ENCODE assay signal across 8 cellular contexts in genomic region chr16:30658731-30659506, GRCh38. TPM values are rescaled to one million over a fixed set of nuclear protein-coding genes. Genes with fewer than 3 reads are reported as not detected.
DNase-seq lines count a peak whose midpoint lies in the region; ATAC-seq and TF ChIP-seq lines count a peak whose summit lies in the region.

No MANE protein-coding gene starts in this region.

- H3K4me1 ChIP-seq in ACC112 (ENCODE audit: control insufficient read depth, insufficient read depth, low read length, unreplicated experiment): peaks cover 20% of the 10 kb centered on the region

- peak; percentile 30 for ATAC-seq in HG02642 (IDR thresholded peaks at IDR 0.05; ENCODE audit: poor library complexity, unreplicated experiment)
- ATAC-seq in left lobe of liver: peak; percentile 44

- TF ChIP-seq CTCF in GM10266 (IDR thresholded peaks at IDR 0.05; ENCODE audit: control insufficient read depth, insufficient read depth, low read depth, missing control alignments): peak; percentile 40

- H2AFZ ChIP-seq in ACC112 (ENCODE audit: low read length, unreplicated experiment): peak overlapping the region; percentile 59

- peak overlapping the region; percentile 97 for H3K4me3 ChIP-seq in ACC112 (ENCODE audit: low read depth, low read length)

- peaks cover 43% of the 10 kb centered on the region for H3K79me2 ChIP-seq in ACC112 (ENCODE audit: control insufficient read depth, insufficient read depth, low read length, unreplicated experiment)

- H3K27me3 ChIP-seq in ACC112 (ENCODE audit: insufficient read depth, low read length): no peaks in the 10 kb centered on the region

- peaks cover 7% of the 10 kb centered on the region; the same call in 1 of the 2 replicates for H3K36me3 ChIP-seq in ACC112 (ENCODE audit: insufficient read depth, low read length)

- peak overlapping the region; percentile 97 for H3K27ac ChIP-seq in ACC112 (ENCODE audit: low read depth, low read length)

- DNase-seq in GM10266 (ENCODE audit: extremely low spot score) (peak; percentile 91), NAMALWA (ENCODE audit: low spot score) (peak; percentile 98), SKM-1 treated with dmso at 0.1 percent for 144 hours (lab: John Stamatoyannopoulos, UW; ENCODE audit: unreplicated experiment) (peak; percentile 100), dermis blood vessel endothelial cell (peak; percentile 98), left lobe of liver (ENCODE audit: low spot score) (peak; percentile 82)
- peak; percentile 52 to 91 for DNase-seq in stimulated activated CD8-positive, alpha-beta memory T cell treated with anti-CD3 and anti-CD28 coated beads, Interleukin-7, amount 100 ng/mL, for 4 hours (ENCODE audit: low read depth in 2 of 2)

RNA-seq across cellular contexts. Expression of gene FBRS, which starts 0.7 kb away (rescaled TPM):
- total RNA-seq in dermis blood vessel endothelial cell (20.6 and 20.7 TPM in 2 replicates), left lobe of liver (22.7 TPM)

RNA-seq across cellular contexts. Expression of gene PRR14, which starts 8.2 kb away (rescaled TPM):
- total RNA-seq in dermis blood vessel endothelial cell (8.0 and 14.4 TPM in 2 replicates), left lobe of liver (24.2 TPM)

RNA-seq across cellular contexts. Expression of gene SRCAP, which starts 40.1 kb away (rescaled TPM):
- total RNA-seq in dermis blood vessel endothelial cell (44.1 and 69.1 TPM in 2 replicates), left lobe of liver (27.7 TPM)

RNA-seq across cellular contexts. Expression of gene ZNF689, which starts 48.7 kb away (rescaled TPM):
- 5.8 and 6.0 TPM in 2 replicates for total RNA-seq in dermis blood vessel endothelial cell
- total RNA-seq in left lobe of liver: 4.9 TPM

Comparison
In these comparisons a context has a peak if more than half of its experiments do, and no peak if none do; other contexts are left out.
1. Peak in every context shown above with its lines: DNase-seq, ATAC-seq, H3K4me3 ChIP-seq and H3K27ac ChIP-seq.